Comparison of ENCODE assay signal across 8 cellular contexts in the genomic region with DNA sequence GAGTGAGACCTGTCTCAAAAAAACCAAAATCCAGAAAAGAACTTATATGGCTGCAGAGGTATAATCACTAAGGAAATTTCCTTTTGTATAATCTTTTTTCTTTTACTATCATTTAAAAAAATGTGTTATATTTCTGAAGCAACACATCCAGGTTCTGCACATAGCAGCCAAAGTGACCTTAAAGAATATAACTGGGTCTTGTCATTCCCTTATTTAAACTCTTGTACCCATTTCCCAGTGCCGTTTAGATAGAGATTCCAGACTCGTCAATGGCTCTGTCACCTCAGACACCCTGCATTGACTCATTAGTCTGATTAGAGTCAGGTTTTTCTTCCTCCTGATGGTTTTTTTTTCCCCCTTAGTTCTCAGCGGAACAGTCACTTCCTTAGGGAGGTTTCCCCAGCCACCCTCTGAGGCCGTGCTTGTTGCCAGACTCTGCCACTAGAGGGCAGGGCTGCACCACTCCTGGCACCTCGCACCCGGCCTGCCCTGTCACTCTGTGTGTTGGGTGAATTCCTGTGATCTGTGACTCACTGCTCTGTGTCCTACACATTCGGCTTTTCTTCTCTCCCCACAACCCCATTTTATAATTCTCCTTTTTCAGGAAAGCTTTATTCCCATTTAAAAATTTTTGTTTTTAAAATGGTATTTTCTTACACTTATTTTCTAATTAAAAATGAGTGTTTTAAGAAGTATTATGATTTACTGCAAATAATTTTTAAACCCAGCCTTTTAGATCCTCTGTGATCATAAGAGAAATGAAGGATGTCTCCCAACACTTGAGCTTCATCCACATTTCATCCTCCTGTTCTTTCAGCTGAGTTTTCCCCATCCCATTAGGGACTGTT. TPM values are rescaled to one million over a fixed set of nuclear protein-coding genes. Genes with fewer than 3 reads are reported as not detected.
DNase-seq lines count a peak whose midpoint lies in the region; ATAC-seq, FAIRE-seq and TF ChIP-seq lines count a peak whose summit lies in the region.

No MANE protein-coding gene starts in this region.

- H3K9me3 ChIP-seq in Loucy (ENCODE audit: insufficient read depth, low read depth, low read length), result no peaks in the 10 kb centered on the region
- H3K9me3 ChIP-seq in cardiac muscle cell (ENCODE audit: low read depth), result no peaks in the 10 kb centered on the region
- no peaks in the 10 kb centered on the region for H3K9me3 ChIP-seq in upper lobe of right lung

- H2AFZ ChIP-seq in Loucy (ENCODE audit: low read length), result no peak overlapping the region

- no peaks in the 10 kb centered on the region for H3K27me3 Mint-ChIP-seq in activated naive CD8-positive, alpha-beta T cell treated with anti-CD3 and anti-CD28 coated beads, Interleukin-2, amount 10 ng/mL, durations not matched to agents 7 days and 5 days
- no peaks in the 10 kb centered on the region for H3K27me3 Mint-ChIP-seq in progenitor cell of endocrine pancreas

- peaks cover 68% of the 10 kb centered on the region for H3K36me3 ChIP-seq in Loucy (ENCODE audit: insufficient read depth, low read length)
- H3K36me3 ChIP-seq in cardiac muscle cell, result peaks cover 15% of the 10 kb centered on the region
- peaks cover 63% of the 10 kb centered on the region for H3K36me3 ChIP-seq in upper lobe of right lung

- H3K36me3 Mint-ChIP-seq in activated naive CD8-positive, alpha-beta T cell treated with anti-CD3 and anti-CD28 coated beads, Interleukin-2, amount 10 ng/mL, durations not matched to agents 7 days and 5 days, result peaks cover 5% of the 10 kb centered on the region
- peaks cover 35% of the 10 kb centered on the region for H3K36me3 Mint-ChIP-seq in progenitor cell of endocrine pancreas (ENCODE audit: insufficient read depth)

- peaks cover 7% of the 10 kb centered on the region for H3K4me1 ChIP-seq in Loucy (ENCODE audit: insufficient read depth, low read length, poor library complexity, severe bottlenecking)
- H3K4me1 ChIP-seq in cardiac muscle cell (ENCODE audit: low read depth), result peaks cover 3% of the 10 kb centered on the region
- H3K4me1 ChIP-seq in upper lobe of right lung, result peaks cover 26% of the 10 kb centered on the region

- H3K4me2 ChIP-seq in Loucy (ENCODE audit: low read depth, low read length, poor library complexity, severe bottlenecking), result no peak overlapping the region

- H3K4me1 Mint-ChIP-seq in activated naive CD8-positive, alpha-beta T cell treated with anti-CD3 and anti-CD28 coated beads, Interleukin-2, amount 10 ng/mL, durations not matched to agents 7 days and 5 days, result peaks cover 4% of the 10 kb centered on the region
- peaks cover 2% of the 10 kb centered on the region for H3K4me1 Mint-ChIP-seq in progenitor cell of endocrine pancreas (ENCODE audit: low read depth)

- H3K27ac ChIP-seq in cardiac muscle cell (no peak overlapping the region), upper lobe of right lung (peak overlapping the region; percentile 27)

- POLR2A ChIA-PET in activated naive CD8-positive, alpha-beta T cell treated with anti-CD3 and anti-CD28 coated beads, Interleukin-2, amount 10 ng/mL, durations not matched to agents 7 days and 5 days (lab: Charles Lee), result no interaction called here

- H3K79me2 ChIP-seq in Loucy (ENCODE audit: insufficient read depth, low read length), result no peaks in the 10 kb centered on the region

- H3K9ac ChIP-seq in Loucy (ENCODE audit: low read depth, low read length, poor library complexity, severe bottlenecking), result no peak overlapping the region

- H3K27me3 ChIP-seq in Loucy (ENCODE audit: insufficient read depth, low read length, poor library complexity, severe bottlenecking) (no peaks in the 10 kb centered on the region), cardiac muscle cell (no peaks in the 10 kb centered on the region), upper lobe of right lung (no peaks in the 10 kb centered on the region)

- H3K4me3 Mint-ChIP-seq in activated naive CD8-positive, alpha-beta T cell treated with anti-CD3 and anti-CD28 coated beads, Interleukin-2, amount 10 ng/mL, durations not matched to agents 7 days and 5 days, result no peak overlapping the region
- no peak overlapping the region for H3K4me3 Mint-ChIP-seq in progenitor cell of endocrine pancreas (ENCODE audit: low read depth)

- H3K9me2 ChIP-seq in Loucy (replicated peaks; ENCODE audit: low read depth, low read length), result no peaks in the 10 kb centered on the region

- intact Hi-C loops in upper lobe of right lung (cut with DNase I), result no loop called here

- H4K20me1 ChIP-seq in Loucy (ENCODE audit: insufficient read depth, low read length, poor library complexity, severe bottlenecking), result no peaks in the 10 kb centered on the region

- no peaks in the 10 kb centered on the region for H3F3A ChIP-seq in Loucy (ENCODE audit: low read depth)

- H3K9me3 Mint-ChIP-seq in activated naive CD8-positive, alpha-beta T cell treated with anti-CD3 and anti-CD28 coated beads, Interleukin-2, amount 10 ng/mL, durations not matched to agents 7 days and 5 days, result no peaks in the 10 kb centered on the region
- no peaks in the 10 kb centered on the region for H3K9me3 Mint-ChIP-seq in progenitor cell of endocrine pancreas (ENCODE audit: low read depth)

- H3K27ac Mint-ChIP-seq in activated naive CD8-positive, alpha-beta T cell treated with anti-CD3 and anti-CD28 coated beads, Interleukin-2, amount 10 ng/mL, durations not matched to agents 7 days and 5 days, result peak overlapping the region; percentile 64
- peak overlapping the region; percentile 79 for H3K27ac Mint-ChIP-seq in progenitor cell of endocrine pancreas

- H3K4me3 ChIP-seq in Loucy (ENCODE audit: low read length, poor library complexity, severe bottlenecking) (no peak overlapping the region), cardiac muscle cell (no peak overlapping the region), upper lobe of right lung (no peak overlapping the region)

- TF ChIP-seq POLR2A in H54 (IDR thresholded peaks at IDR 0.05; ENCODE audit: low read depth, low read length), result no peak

- peak; percentile 48 for FAIRE-seq in H54 (lab: Jason Lieb, UNC)

- peak; percentile 77 for DNase-seq in GM04504 (ENCODE audit: low read depth)
- DNase-seq in H54 (ENCODE audit: insufficient read length, low spot score), result peak; percentile 88
- DNase-seq in SW480 (ENCODE audit: low spot score), result peak; percentile 74
- peak; percentile 87 for DNase-seq in activated naive CD8-positive, alpha-beta T cell treated with anti-CD3 and anti-CD28 coated beads, Interleukin-2, amount 10 ng/mL, durations not matched to agents 7 days and 5 days
- DNase-seq in cardiac muscle cell (ENCODE audit: low read depth in 1 of 2, low spot score in 1 of 2), result peak; percentile 83 to 93
- DNase-seq in progenitor cell of endocrine pancreas (ENCODE audit: low spot score, unreplicated experiment), result peak; percentile 83
- peak; percentile 90 for DNase-seq in upper lobe of right lung

- TF ChIP-seq CTCF in Loucy (conservative IDR thresholded peaks at IDR 0.05; ENCODE audit: low read length), result peak; percentile 97
- TF ChIP-seq CTCF in cardiac muscle cell (IDR thresholded peaks at IDR 0.05; ENCODE audit: low read depth, low read length), result peak; percentile 98
- TF ChIP-seq CTCF in progenitor cell of endocrine pancreas (IDR thresholded peaks at IDR 0.05; ENCODE audit: unreplicated experiment), result peak; percentile 99
- TF ChIP-seq CTCF in upper lobe of right lung (IDR thresholded peaks at IDR 0.05), result peak; percentile 98

- peak; percentile 98 for ATAC-seq in activated naive CD8-positive, alpha-beta T cell treated with anti-CD3 and anti-CD28 coated beads, Interleukin-2, amount 10 ng/mL, durations not matched to agents 7 days and 5 days (ENCODE audit: low read depth)
- peak; percentile 100 for ATAC-seq in upper lobe of right lung

RNA-seq across cellular contexts. Expression of a gene that starts 32.1 kb away (rescaled TPM):
- total RNA-seq in activated naive CD8-positive, alpha-beta T cell treated with anti-CD3 and anti-CD28 coated beads, Interleukin-2, amount 10 ng/mL, durations not matched to agents 7 days and 5 days, result 10 to 100 TPM; 64.8 to 65.8 TPM
- total RNA-seq in cardiac muscle cell (27.4 and 38.6 TPM in 2 replicates), progenitor cell of endocrine pancreas (82.8 and 89.4 TPM in 2 replicates), upper lobe of right lung (73.6 TPM)
- 9.7 and 11.4 TPM in 2 replicates for polyA plus RNA-seq in cardiac muscle cell

RNA-seq across cellular contexts. Expression of a gene that starts 32.2 kb away (rescaled TPM):
- not detected for total RNA-seq in activated naive CD8-positive, alpha-beta T cell treated with anti-CD3 and anti-CD28 coated beads, Interleukin-2, amount 10 ng/mL, durations not matched to agents 7 days and 5 days
- total RNA-seq in cardiac muscle cell (not detected in 2 replicates), progenitor cell of endocrine pancreas (not detected in 2 replicates), upper lobe of right lung (not detected)
- polyA plus RNA-seq in cardiac muscle cell, result not detected in 2 replicates
